In the genomic region with DNA sequence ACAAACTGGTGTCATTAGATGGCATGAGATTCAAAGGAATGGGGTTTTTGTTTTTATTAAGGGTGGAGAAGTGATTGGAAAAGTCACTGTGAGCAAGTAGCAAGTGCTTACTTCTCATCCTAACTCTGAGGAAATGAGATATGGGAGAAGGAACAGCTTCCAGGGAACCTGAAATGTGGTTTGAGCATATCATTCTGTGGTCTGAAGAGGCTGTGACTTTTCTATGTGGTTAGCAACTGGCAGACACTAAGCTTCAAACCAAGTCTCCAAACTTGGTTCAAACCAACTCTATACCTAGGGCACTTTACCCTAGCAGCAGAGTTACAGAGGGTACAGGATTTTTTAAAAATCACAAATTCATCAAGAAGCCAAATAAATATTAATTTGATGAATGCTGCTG, we compare ENCODE assay signal across 25 cellular contexts. TPM values are rescaled to one million over a fixed set of nuclear protein-coding genes. Genes with fewer than 3 reads are reported as not detected.
DNase-seq lines count a peak whose midpoint lies in the region; ATAC-seq, FAIRE-seq and TF ChIP-seq lines count a peak whose summit lies in the region.
"Had no signal": no experiment of that assay in that cellular context is flagged by ENCODE, and none has a peak within 500 bp of the region (broad histone marks: within the 10 kb centered on the region; RNA-seq: fewer than 3 reads in every experiment).

No MANE protein-coding gene starts in this region.

- FAIRE-seq in astrocyte (lab: Jason Lieb, UNC) = no peak
- FAIRE-seq in frontal cortex (lab: Jason Lieb, UNC) = no peak
- FAIRE-seq: bronchial epithelial cell, TTC549 had no signal

- no peaks in the 10 kb centered on the region for H3K9me3 Mint-ChIP-seq in astrocyte (ENCODE audit: unreplicated experiment)
- H3K9me3 Mint-ChIP-seq: activated naive CD8-positive, alpha-beta T cell treated with anti-CD3 and anti-CD28 coated beads, Interleukin-2, amount 10 ng/mL, durations not matched to agents 7 days and 5 days; stimulated activated naive CD8-positive, alpha-beta T cell treated with anti-CD3 and anti-CD28 coated beads, Interleukin-15, Interleukin-2, amounts not matched to agents 100 ng/mL and 50 ng/mL, for 24 hours had no signal

- H3K27ac ChIP-seq in KMS-11 (peak overlapping the region; percentile 32; the same call in 1 of the 2 replicates), astrocyte (ENCODE audit: low read depth, low read length) (peak overlapping the region; percentile 57)
- H3K27ac ChIP-seq: dorsolateral prefrontal cortex, HL-60, RWPE1, skin epidermis, tibial nerve had no signal

- H3K27me3 ChIP-seq in KMS-11 (ENCODE audit: insufficient read depth, low read depth) (no peaks in the 10 kb centered on the region), astrocyte (ENCODE audit: insufficient read depth, low read length) (no peaks in the 10 kb centered on the region)
- H3K27me3 ChIP-seq: dorsolateral prefrontal cortex, tibial nerve had no signal

- no peak overlapping the region for H2AFZ ChIP-seq in KMS-11 (ENCODE audit: low read depth)
- no peak overlapping the region for H2AFZ ChIP-seq in astrocyte (ENCODE audit: low read depth, low read length)

- no peak overlapping the region for H3K4me3 ChIP-seq in KMS-11 (IDR thresholded peaks at IDR 0.05; ENCODE audit: insufficient read depth, low read depth, low read length)
- H3K4me3 ChIP-seq in astrocyte (ENCODE audit: insufficient read depth, low read depth, low read length) = peak overlapping the region; percentile 3
- H3K4me3 ChIP-seq: dorsolateral prefrontal cortex, skin epidermis, tibial nerve had no signal

- peaks cover 2% of the 10 kb centered on the region for H3K36me3 Mint-ChIP-seq in astrocyte (ENCODE audit: low read depth, unreplicated experiment)
- H3K36me3 Mint-ChIP-seq: activated naive CD8-positive, alpha-beta T cell treated with anti-CD3 and anti-CD28 coated beads, Interleukin-2, amount 10 ng/mL, durations not matched to agents 7 days and 5 days had no signal

- no peaks in the 10 kb centered on the region for H4K20me1 ChIP-seq in KMS-11 (ENCODE audit: insufficient read depth)
- no peaks in the 10 kb centered on the region for H4K20me1 ChIP-seq in astrocyte (ENCODE audit: insufficient read depth, low read length)

- H3K79me2 ChIP-seq in KMS-11 (ENCODE audit: insufficient read depth, low read depth) = no peaks in the 10 kb centered on the region
- no peaks in the 10 kb centered on the region for H3K79me2 ChIP-seq in astrocyte (ENCODE audit: insufficient read depth, low read length)

- peaks cover 23% of the 10 kb centered on the region for H3K4me1 Mint-ChIP-seq in astrocyte (ENCODE audit: low read depth, unreplicated experiment)
- H3K4me1 Mint-ChIP-seq: activated naive CD8-positive, alpha-beta T cell treated with anti-CD3 and anti-CD28 coated beads, Interleukin-2, amount 10 ng/mL, durations not matched to agents 7 days and 5 days had no signal

- H3K9me3 ChIP-seq in astrocyte (ENCODE audit: insufficient read depth, low read depth, low read length) = no peaks in the 10 kb centered on the region
- H3K9me3 ChIP-seq: tibial nerve had no signal

- H3K36me3 ChIP-seq in KMS-11 (ENCODE audit: insufficient read depth) (no peaks in the 10 kb centered on the region), astrocyte (ENCODE audit: insufficient read depth, low read length) (no peaks in the 10 kb centered on the region)
- H3K36me3 ChIP-seq: tibial nerve had no signal

- H3K9ac ChIP-seq in KMS-11 (no peak overlapping the region), astrocyte (ENCODE audit: low read length) (no peak overlapping the region)

- no peak for ATAC-seq in GM18867 (IDR thresholded peaks at IDR 0.05; ENCODE audit: unreplicated experiment)

- H3K4me1 ChIP-seq in KMS-11 (ENCODE audit: low read depth, poor library complexity, severe bottlenecking) (peaks cover 96% of the 10 kb centered on the region), astrocyte (ENCODE audit: insufficient read depth, low read length) (peaks cover 27% of the 10 kb centered on the region)

- no peak for TF ChIP-seq CTCF in KMS-11 (conservative IDR thresholded peaks at IDR 0.05; ENCODE audit: low read depth, low read length)
- no peak for TF ChIP-seq CTCF in astrocyte (IDR thresholded peaks at IDR 0.05; ENCODE audit: insufficient read depth, low read depth, low read length)

- H3K4me3 Mint-ChIP-seq in astrocyte (ENCODE audit: unreplicated experiment) = no peak overlapping the region
- H3K4me3 Mint-ChIP-seq: activated naive CD8-positive, alpha-beta T cell treated with anti-CD3 and anti-CD28 coated beads, Interleukin-2, amount 10 ng/mL, durations not matched to agents 7 days and 5 days; stimulated activated naive CD8-positive, alpha-beta T cell treated with anti-CD3 and anti-CD28 coated beads, Interleukin-15, Interleukin-2, amounts not matched to agents 100 ng/mL and 50 ng/mL, for 24 hours had no signal

- peak overlapping the region; percentile 79 for H3K4me2 ChIP-seq in KMS-11
- H3K4me2 ChIP-seq in astrocyte (ENCODE audit: low read length) = peak overlapping the region; percentile 55

- DNase-seq in EH (ENCODE audit: low read depth) (peak; percentile 68), astrocyte (ENCODE audit: low read depth) (peak; percentile 85), iris pigment epithelial cell (ENCODE audit: low read depth) (peak; percentile 45), amniotic stem cell (lab: John Stamatoyannopoulos, UW) (no peak), frontal cortex (ENCODE audit: low spot score in 2 of 2) (no peak)
- no peak for DNase-seq in activated naive CD4-positive, alpha-beta T cell treated with Interleukin-2 at 50 U/mL for 16 hours
- DNase-seq: activated CD4-positive, alpha-beta T cell treated with anti-CD3 and anti-CD28 coated beads for 48 hours; activated naive CD8-positive, alpha-beta T cell treated with anti-CD3 and anti-CD28 coated beads, Interleukin-2, amount 10 ng/mL, durations not matched to agents 7 days and 5 days; dorsolateral prefrontal cortex; GDM1; glutamatergic neuron; NCI-H1105; NCI-H2029 treated with DMSO at 0.1 percent for 48 hours; NCI-H510A; stimulated activated CD4-positive, alpha-beta T cell treated with anti-CD3 and anti-CD28 coated beads, Interleukin-2, amount 100 ng/mL, for 48 hours had no signal

- peak overlapping the region; percentile 54 for H3K27ac Mint-ChIP-seq in astrocyte (ENCODE audit: unreplicated experiment)
- H3K27ac Mint-ChIP-seq: activated naive CD8-positive, alpha-beta T cell treated with anti-CD3 and anti-CD28 coated beads, Interleukin-2, amount 10 ng/mL, durations not matched to agents 7 days and 5 days; progenitor cell of endocrine pancreas; stimulated activated naive CD8-positive, alpha-beta T cell treated with anti-CD3 and anti-CD28 coated beads, Interleukin-15, Interleukin-2, amounts not matched to agents 100 ng/mL and 50 ng/mL, for 24 hours had no signal

- H3K27me3 Mint-ChIP-seq in astrocyte (ENCODE audit: low read depth, unreplicated experiment) = no peaks in the 10 kb centered on the region

RNA-seq across cellular contexts. Expression of a gene that starts 58.2 kb away (rescaled TPM):
- 6.2 and 6.9 TPM in 2 replicates for total RNA-seq in astrocyte
- 75.4 TPM for total RNA-seq in frontal cortex
- total RNA-seq: activated naive CD8-positive, alpha-beta T cell treated with anti-CD3 and anti-CD28 coated beads, Interleukin-2, amount 10 ng/mL, durations not matched to agents 7 days and 5 days; bronchial epithelial cell had no signal

Comparison
In these comparisons a context has a peak if more than half of its experiments do, and no peak if none do; other contexts are left out.
1. DNase-seq: peak in EH (single experiment), astrocyte (single experiment) and iris pigment epithelial cell (single experiment); none in amniotic stem cell (single experiment), frontal cortex (0 of 2) and activated naive CD4-positive, alpha-beta T cell treated with Interleukin-2 at 50 U/mL for 16 hours (single experiment).